In the genomic region with DNA sequence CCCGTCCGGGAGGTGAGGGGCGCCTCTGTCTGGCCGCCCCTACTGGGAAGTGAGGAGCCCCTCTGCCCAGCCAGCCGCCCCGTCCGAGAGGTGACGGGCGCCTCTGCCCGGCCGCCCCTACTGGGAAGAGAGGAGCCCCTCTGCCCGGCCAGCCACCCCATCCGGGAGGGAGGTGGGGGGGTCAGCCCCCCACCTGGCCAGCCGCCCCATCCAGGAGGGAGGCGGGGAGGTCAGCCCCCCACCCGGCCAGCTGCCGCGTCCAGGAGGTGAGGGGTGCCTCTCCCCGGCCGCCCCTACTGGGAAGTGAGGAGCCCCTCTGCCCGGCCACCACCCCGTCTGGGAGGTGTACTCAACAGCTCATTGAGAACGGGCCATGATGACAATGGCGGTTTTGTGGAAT, we compare ENCODE assay signal across 7 cellular contexts. TPM values are rescaled to one million over a fixed set of nuclear protein-coding genes. Genes with fewer than 3 reads are reported as not detected.
"Had no signal": no experiment of that assay in that cellular context is flagged by ENCODE, and none has a peak within 500 bp of the region (broad histone marks: within the 10 kb centered on the region; RNA-seq: fewer than 3 reads in every experiment).

No MANE protein-coding gene starts in this region.

RNA-seq across cellular contexts. Expression of a gene that starts 31.7 kb away (rescaled TPM):
- total RNA-seq: GM23248, GM23338, H1, H4, H7, H9, HFFc6 had no signal
- polyA plus RNA-seq: GM23248, GM23338, H1 had no signal

RNA-seq across cellular contexts. Expression of a gene that starts 56.1 kb away (rescaled TPM):
- total RNA-seq: GM23248 had no signal
